8 cellular contexts compared by ENCODE assay signal in the genomic region with DNA sequence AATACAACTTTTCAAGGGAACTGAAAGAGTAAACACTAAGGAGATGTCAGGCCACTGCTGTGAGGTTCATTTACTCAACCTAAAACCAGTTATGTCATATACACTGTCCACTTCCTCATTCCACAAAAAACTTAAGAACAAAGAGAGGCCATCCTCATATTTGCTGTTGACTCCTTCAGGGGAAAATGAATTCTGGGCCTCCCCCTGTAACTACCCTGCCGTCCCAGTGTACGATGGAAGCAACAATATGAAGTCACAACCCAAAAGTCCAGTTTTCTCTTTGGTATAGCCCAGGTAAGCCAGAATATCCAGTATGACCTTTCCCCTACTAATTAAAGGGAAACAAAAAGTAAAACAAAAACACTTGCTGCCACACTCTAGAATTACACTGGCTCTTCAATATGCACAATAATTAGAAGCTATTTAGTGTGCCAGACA. TPM values are rescaled to one million over a fixed set of nuclear protein-coding genes. Genes with fewer than 3 reads are reported as not detected.
DNase-seq lines count a peak whose midpoint lies in the region; ATAC-seq and TF ChIP-seq lines count a peak whose summit lies in the region.

No MANE protein-coding gene starts in this region.

- H3K9ac ChIP-seq in PC-3 (ENCODE audit: low read length): no peak overlapping the region

- peaks cover 22% of the 10 kb centered on the region for H3K79me2 ChIP-seq in PC-3 (ENCODE audit: low read length)

- no peaks in the 10 kb centered on the region for H3K27me3 ChIP-seq in PC-3 (ENCODE audit: low read length)
- H3K27me3 ChIP-seq in gastroesophageal sphincter: no peaks in the 10 kb centered on the region
- no peaks in the 10 kb centered on the region for H3K27me3 ChIP-seq in upper lobe of left lung

- POLR2A ChIA-PET in PC-3 (lab: Charles Lee; ENCODE audit: unreplicated experiment): no interaction called here

- peaks cover 4% of the 10 kb centered on the region for H3F3A ChIP-seq in PC-3 (ENCODE audit: low read length, unreplicated experiment)

- H4K20me1 ChIP-seq in PC-3 (ENCODE audit: low read length): no peaks in the 10 kb centered on the region

- TF ChIP-seq CTCF in PC-3 (conservative IDR thresholded peaks at IDR 0.05; ENCODE audit: low read depth, low read length) (no peak), gastroesophageal sphincter (IDR thresholded peaks at IDR 0.05) (no peak), upper lobe of left lung (IDR thresholded peaks at IDR 0.05) (no peak)

- ATAC-seq in GM19023 (IDR thresholded peaks at IDR 0.05; ENCODE audit: unreplicated experiment) (peak; percentile 93), HG02759 (IDR thresholded peaks at IDR 0.05; ENCODE audit: unreplicated experiment) (peak; percentile 85), PC-3 (no peak), gastroesophageal sphincter (peak; percentile 73), upper lobe of left lung (ENCODE audit: low FRiP score in 2 of 2) (peak; percentile 77 to 87)

- no peak overlapping the region for H2AFZ ChIP-seq in PC-3 (ENCODE audit: low read length)

- TF ChIP-seq EP300 in gastroesophageal sphincter (IDR thresholded peaks at IDR 0.05) (no peak), upper lobe of left lung (IDR thresholded peaks at IDR 0.05) (no peak)

- no peak overlapping the region for H3K4me3 ChIP-seq in PC-3 (ENCODE audit: low read length)
- no peak overlapping the region for H3K4me3 ChIP-seq in gastroesophageal sphincter
- no peak overlapping the region for H3K4me3 ChIP-seq in upper lobe of left lung

- no peaks in the 10 kb centered on the region for H3K9me2 ChIP-seq in PC-3 (replicated peaks; ENCODE audit: low read length)

- peaks cover 12% of the 10 kb centered on the region for H3K36me3 ChIP-seq in PC-3 (ENCODE audit: low read depth, low read length)
- peaks cover 0 to 5% of the 10 kb centered on the region in 2 donors for H3K36me3 ChIP-seq in gastroesophageal sphincter
- H3K36me3 ChIP-seq in upper lobe of left lung: peaks cover 0 to 4% (median 0%) of the 10 kb centered on the region in 4 donors

- H3K4me1 ChIP-seq in PC-3 (ENCODE audit: insufficient read depth, low read length) (peaks cover 36% of the 10 kb centered on the region), gastroesophageal sphincter (peaks cover 0 to 23% (median 8%) of the 10 kb centered on the region in 3 donors), upper lobe of left lung (peaks cover 0 to 21% (median 11%) of the 10 kb centered on the region in 4 donors)

- BruUV-seq in PC-3 (replicated peaks; lab: Mats Ljungman, UMichigan): no TSS peak

- 88% methylated on average over 2 of the region's 2 CpGs; no CpG with 5 or more reads in 1 of the 2 donors for WGBS in gastroesophageal sphincter (ENCODE audit: low coverage in 1 of 2), 2 donors
- WGBS in upper lobe of left lung, 2 donors: 57 to 63% methylated on average over 2 of the region's 2 CpGs

- CTCF ChIA-PET in PC-3 (lab: Charles Lee): no interaction called here

- no peak overlapping the region for H3K4me2 ChIP-seq in PC-3 (ENCODE audit: low read length)

- DNase-seq in PC-3 (peak; percentile 29), upper lobe of left lung (no peak), GDM1 (lab: John Stamatoyannopoulos, UW) (no peak), NCI-H2029 (lab: John Stamatoyannopoulos, UW) (no peak), NCI-H510A (lab: John Stamatoyannopoulos, UW) (no peak)

- no peak for TF ChIP-seq POLR2A in gastroesophageal sphincter (IDR thresholded peaks at IDR 0.05)
- no peak for TF ChIP-seq POLR2A in upper lobe of left lung (IDR thresholded peaks at IDR 0.05)

- H3K9me3 ChIP-seq in PC-3 (ENCODE audit: low read length): no peaks in the 10 kb centered on the region
- no peaks in the 10 kb centered on the region for H3K9me3 ChIP-seq in gastroesophageal sphincter
- no peaks in the 10 kb centered on the region for H3K9me3 ChIP-seq in upper lobe of left lung

- intact Hi-C loops in PC-3 (cut with micrococcal nuclease): no loop called here

- H3K27ac ChIP-seq in PC-3 (ENCODE audit: low read length) (peak overlapping the region; percentile 24; the same call in 1 of the 2 replicates), gastroesophageal sphincter (peak overlapping the region in 2 of 4 donors; percentile 36 to 60), upper lobe of left lung (peak overlapping the region in 3 of 4 donors; percentile 42 to 70 (median 64))

RNA-seq across cellular contexts. Expression of a gene that starts 16.2 kb away (rescaled TPM):
- total RNA-seq in PC-3 (2014; rRNA removed) (7.5 and 8.2 TPM in 2 replicates), gastroesophageal sphincter (1 to 10 TPM; 3.0 to 5.0 (median 3.9) TPM), upper lobe of left lung (10 to 100 TPM in 3 of 6 donors, 1 to 10 TPM in 3; 2.3 to 58.9 (median 8.4) TPM)
